8 cellular contexts compared by ENCODE assay signal in genomic region chr6:157379656-157380457, GRCh38. TPM values are rescaled to one million over a fixed set of nuclear protein-coding genes. Genes with fewer than 3 reads are reported as not detected.
A peak's percentile ranks its signal among the peaks of the same experiment; 100 is the strongest.
DNase-seq lines count a peak whose midpoint lies in the region; ATAC-seq, FAIRE-seq and TF ChIP-seq lines count a peak whose summit lies in the region.

No MANE protein-coding gene starts in this region.

- peak; percentile 98 for FAIRE-seq in GM18507 (lab: Jason Lieb, UNC)

- peaks cover 6% of the 10 kb centered on the region for H3K27me3 Mint-ChIP-seq in T-helper 17 cell

- DNase-seq in GM18507 (ENCODE audit: extremely low spot score, insufficient read length, low read depth) (peak; percentile 67), NCI-H187 (lab: John Stamatoyannopoulos, UW) (peak; percentile 73 to 76), T-helper 17 cell (peak; percentile 71 to 77 (median 77)), right atrium auricular region (ENCODE audit: low spot score) (peak; percentile 92), psoas muscle (peak; percentile 91 to 93)

- H3K36me3 ChIP-seq in right atrium auricular region (no peaks in the 10 kb centered on the region), psoas muscle (ENCODE audit: insufficient read depth in 1 of 2, low read depth in 1 of 2) (no peaks in the 10 kb centered on the region), urinary bladder (ENCODE audit: insufficient read depth) (no peaks in the 10 kb centered on the region)

- H3K36me3 Mint-ChIP-seq in T-helper 17 cell (ENCODE audit: low read depth): peaks cover 5% of the 10 kb centered on the region

- H3K4me1 ChIP-seq in right atrium auricular region (peaks cover 0 to 23% of the 10 kb centered on the region in 2 donors), psoas muscle (peaks cover 29% of the 10 kb centered on the region), urinary bladder (ENCODE audit: insufficient read depth) (no peaks in the 10 kb centered on the region)

- 0% methylated on average over 43 to 45 of the region's 45 CpGs for WGBS in psoas muscle, 3 donors
- under 1% methylated on average over 45 of the region's 45 CpGs for WGBS in urinary bladder

- peaks cover 32% of the 10 kb centered on the region for H3K4me1 Mint-ChIP-seq in T-helper 17 cell

- H3K4me3 Mint-ChIP-seq in T-helper 17 cell: peak overlapping the region; percentile 94

- intact Hi-C loops in psoas muscle (cut with DNase I): loop anchor here (2.0 to 5.0 kb wide), 5 partner anchors 43 to 287 kb away; partner anchors contain the start of gene TMEM242 (in 2 of the 2)

- peak overlapping the region; percentile 79 to 96 for H3K4me3 ChIP-seq in right atrium auricular region
- peak overlapping the region; percentile 96 for H3K4me3 ChIP-seq in psoas muscle
- peak overlapping the region; percentile 97 for H3K4me3 ChIP-seq in urinary bladder (ENCODE audit: low read depth, low read length)

- ATAC-seq in HG02970 (IDR thresholded peaks at IDR 0.05; ENCODE audit: low FRiP score, unreplicated experiment) (peak; percentile 66), T-helper 17 cell (peak; percentile 80), psoas muscle (peak; percentile 82 to 91 (median 90))

- H3K27ac Mint-ChIP-seq in T-helper 17 cell: no peak overlapping the region

- no peaks in the 10 kb centered on the region for H3K27me3 ChIP-seq in right atrium auricular region
- H3K27me3 ChIP-seq in psoas muscle (ENCODE audit: insufficient read depth in 3 of 3, low read length in 2 of 3): no peaks in the 10 kb centered on the region

- H3K9me3 ChIP-seq in T-helper 17 cell (ENCODE audit: control insufficient read depth, low read length, poor library complexity, severe bottlenecking) (no peaks in the 10 kb centered on the region), right atrium auricular region (no peaks in the 10 kb centered on the region), psoas muscle (no peaks in the 10 kb centered on the region)

- peak overlapping the region; percentile 70 for H3K27ac ChIP-seq in angular gyrus (ENCODE audit: low read depth, low read length)
- peak overlapping the region; percentile 93 to 98 for H3K27ac ChIP-seq in right atrium auricular region
- peak overlapping the region; percentile 94 for H3K27ac ChIP-seq in psoas muscle
- peak overlapping the region; percentile 96 for H3K27ac ChIP-seq in urinary bladder (ENCODE audit: low read depth)

- TF ChIP-seq CTCF in right atrium auricular region (IDR thresholded peaks at IDR 0.05) (no peak), psoas muscle (IDR thresholded peaks at IDR 0.05) (no peak)

RNA-seq across cellular contexts. Expression of gene ZDHHC14, which starts 1.1 kb away (rescaled TPM):
- total RNA-seq in T-helper 17 cell: 1 to 10 TPM; 3.6 to 5.2 TPM
- 10 to 100 TPM; 13.0 to 19.1 TPM for total RNA-seq in right atrium auricular region
- 10 to 100 TPM in 1 of 4 donors, 1 to 10 TPM in 3; 4.0 to 14.6 (median 4.7) TPM for total RNA-seq in psoas muscle
- polyA plus RNA-seq in psoas muscle: 1 to 10 TPM; 2.5 to 5.0 (median 4.0) TPM
- total RNA-seq in urinary bladder: 10.2 TPM
- 9.6 TPM for polyA plus RNA-seq in urinary bladder

RNA-seq across cellular contexts. Expression of gene TMEM242, which starts 56.5 kb away (rescaled TPM):
- total RNA-seq in T-helper 17 cell (10 to 100 TPM; 12.4 to 12.9 TPM), right atrium auricular region (1 to 10 TPM; 4.9 to 6.2 TPM), psoas muscle (10 to 100 TPM; 11.0 to 14.7 (median 13.6) TPM), urinary bladder (12.1 TPM)
- polyA plus RNA-seq in psoas muscle (10 to 100 TPM in 2 of 3 donors, 1 to 10 TPM in 1; 7.8 to 14.8 (median 14.0) TPM), urinary bladder (9.6 TPM)

Comparison
In these comparisons a context has a peak if more than half of its experiments do, and no peak if none do; other contexts are left out.
1. Peak in every context shown above with its lines: DNase-seq, ATAC-seq, H3K4me3 ChIP-seq and H3K27ac ChIP-seq.